Comparison of ENCODE assay signal across 1 cellular context in genomic region chr1:87329051-87329755, GRCh38.
TF ChIP-seq lines count a peak whose summit lies in the region.

No MANE protein-coding gene starts in this region.

TF ChIP-seq in H1, 55 proteins besides CTCF, POLR2A, EP300 and RAD21 (continued from another document):
- 0 out of 4 replicates have a peak, but pooled peaks of 1 of the 2 experiments have one; percentile 41 for TF ChIP-seq SIN3A (conservative IDR thresholded peaks at IDR 0.05 in 1 of 2, IDR thresholded peaks at IDR 0.05 in 1 of 2; ENCODE audit: low read depth in 1 of 2, low read length in 2 of 2)
